20 cellular contexts compared by ENCODE assay signal in the genomic region with DNA sequence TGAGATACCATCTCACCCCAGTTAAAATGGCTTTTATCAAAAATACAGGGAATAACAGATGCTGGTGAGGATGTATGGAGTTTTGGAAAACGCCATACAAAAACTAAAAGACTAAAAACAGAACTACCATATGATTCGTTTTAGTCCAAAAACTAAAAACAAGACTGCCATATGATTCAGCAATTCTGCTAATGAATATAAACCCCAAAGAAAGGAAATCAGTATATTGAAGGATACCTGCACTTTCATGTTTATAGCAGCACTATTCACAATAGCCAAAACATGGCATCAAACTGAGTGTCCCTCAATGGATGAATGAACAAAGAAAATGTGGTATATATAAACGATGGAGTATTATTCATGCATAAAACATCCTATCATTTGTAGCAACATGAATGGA.
"Had no signal": no experiment of that assay in that cellular context is flagged by ENCODE, and none has a peak within 500 bp of the region (broad histone marks: within the 10 kb centered on the region; RNA-seq: fewer than 3 reads in every experiment).

No MANE protein-coding gene starts in this region.

- H3K36me3 ChIP-seq: heart left ventricle, sigmoid colon, upper lobe of right lung had no signal

- H3K27me3 ChIP-seq: heart left ventricle, sigmoid colon, upper lobe of right lung had no signal

- H3K9me3 ChIP-seq: heart left ventricle, sigmoid colon, upper lobe of right lung had no signal

- DNase-seq: activated CD4-positive, alpha-beta T cell treated with anti-CD3 and anti-CD28 coated beads, Interleukin-2, amount 10 ng/mL, durations not matched to agents 24 days and 14 days; activated CD8-positive, alpha-beta memory T cell treated with anti-CD3 and anti-CD28 coated beads, Interleukin-2, amount 10 ng/mL, durations not matched to agents 7 days and 5 days; activated CD8-positive, alpha-beta T cell treated with anti-CD3 and anti-CD28 coated beads for 36 hours; activated effector memory CD4-positive, alpha-beta T cell treated with anti-CD3 and anti-CD28 coated beads, Interleukin-2, amount 50 U/mL, for 16 hours; activated naive CD4-positive, alpha-beta T cell treated with anti-CD3 and anti-CD28 coated beads, Interleukin-2, amount 50 U/mL, for 16 hours; activated naive CD8-positive, alpha-beta T cell treated with anti-CD3 and anti-CD28 coated beads, Interleukin-2, amount 50 U/mL, for 24 hours; activated T-cell treated with anti-CD3 and anti-CD28 coated beads for 4 hours; cerebellar nuclear complex; cortex of kidney; endodermal cell; heart left ventricle; left cardiac atrium; retina; sigmoid colon; stimulated activated CD4-positive, alpha-beta T cell treated with anti-CD3 and anti-CD28 coated beads, Interleukin-2, amount 100 ng/mL, for 48 hours; stimulated activated CD8-positive, alpha-beta memory T cell treated with anti-CD3 and anti-CD28 coated beads, Interleukin-4, amount 100 ng/mL, for 48 hours; stimulated activated naive B cell treated with anti-CD40 and anti-IgM and Interleukin-4, amounts not matched to agents 10 μg/mL and 1 μg/mL and 100 μg/mL, for 72 hours; upper lobe of right lung had no signal

- H3K4me1 ChIP-seq: heart left ventricle, sigmoid colon, upper lobe of right lung had no signal

- ATAC-seq: activated CD8-positive, alpha-beta memory T cell treated with anti-CD3 and anti-CD28 coated beads, Interleukin-2, amount 10 ng/mL, durations not matched to agents 7 days and 5 days; activated CD8-positive, alpha-beta T cell treated with anti-CD3 and anti-CD28 coated beads for 36 hours; activated naive CD8-positive, alpha-beta T cell treated with anti-CD3 and anti-CD28 coated beads, Interleukin-2, amount 50 U/mL, for 24 hours; heart left ventricle; left cardiac atrium; natural killer cell treated with Interleukin-12 subunit alpha and Interleukin-12 subunit beta and Interleukin-15 and Interleukin-18, amount 100 ng/mL, for 72 hours; stimulated activated naive B cell treated with anti-CD40 and anti-IgM and Interleukin-4, amounts not matched to agents 10 μg/mL and 1 μg/mL and 100 μg/mL, for 72 hours; upper lobe of right lung had no signal

- H3K4me3 ChIP-seq: heart left ventricle, sigmoid colon, upper lobe of right lung had no signal

- H3K27ac ChIP-seq: epithelial cell of prostate, heart left ventricle, sigmoid colon, upper lobe of right lung had no signal
